In the genomic region with DNA sequence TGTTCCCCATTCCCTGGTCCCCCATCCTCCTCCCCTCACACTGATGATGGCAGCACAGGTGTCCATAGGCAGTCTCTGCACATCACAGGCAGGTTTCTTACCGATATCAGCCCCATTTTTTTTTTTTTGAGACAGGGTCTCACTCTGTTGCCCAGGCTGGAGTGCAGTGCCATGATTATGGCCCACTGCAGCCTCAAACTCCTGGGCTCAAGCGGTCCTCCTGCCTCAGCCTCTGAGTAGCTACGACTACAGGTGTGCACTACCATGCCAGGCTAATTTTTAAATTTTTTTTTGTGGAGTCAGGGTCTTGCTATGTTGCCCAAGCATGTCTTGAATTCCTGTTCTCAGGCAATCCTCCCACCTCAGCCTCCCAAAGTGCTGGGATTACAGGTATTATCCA, we compare ENCODE assay signal across 31 cellular contexts. TPM values are rescaled to one million over a fixed set of nuclear protein-coding genes. Genes with fewer than 3 reads are reported as not detected.
"Had no signal": no experiment of that assay in that cellular context is flagged by ENCODE, and none has a peak within 500 bp of the region (broad histone marks: within the 10 kb centered on the region; RNA-seq: fewer than 3 reads in every experiment).

No MANE protein-coding gene starts in this region.

- H3K4me3 Mint-ChIP-seq: activated CD4-positive, alpha-beta memory T cell treated with anti-CD3 and anti-CD28 coated beads for 36 hours; activated CD4-positive, alpha-beta T cell treated with anti-CD3 and anti-CD28 coated beads for 36 hours; activated CD4-positive, alpha-beta T cell treated with anti-CD3 and anti-CD28 coated beads, Interleukin-2, amount 10 ng/mL, durations not matched to agents 24 days and 14 days; activated CD8-positive, alpha-beta memory T cell treated with anti-CD3 and anti-CD28 coated beads, Interleukin-2, amount 10 ng/mL, durations not matched to agents 7 days and 5 days; activated CD8-positive, alpha-beta T cell treated with anti-CD3 and anti-CD28 coated beads, Interleukin-2, amount 10 ng/mL, durations not matched to agents 7 days and 5 days; activated naive CD4-positive, alpha-beta T cell treated with anti-CD3 and anti-CD28 coated beads, Interleukin-2, amount 10 ng/mL, durations not matched to agents 7 days and 5 days; activated naive CD8-positive, alpha-beta T cell treated with anti-CD3 and anti-CD28 coated beads, Interleukin-2, amount 10 ng/mL, durations not matched to agents 7 days and 5 days; activated T-cell treated with anti-CD3 and anti-CD28 coated beads, Interleukin-2, amount 50 U/mL, for 24 hours; activated T-cell treated with anti-CD3 and anti-CD28 coated beads, Interleukin-2, amount 50 U/mL, for 72 hours; central memory CD8-positive, alpha-beta T cell; dendritic cell treated with granulocyte-macrophage colony-stimulating factor and Interleukin-4, amounts not matched to agents 40 ng/mL and 50 ng/mL, for 4 days; effector memory CD8-positive, alpha-beta T cell had no signal

- H3K36me3 ChIP-seq: brain microvascular endothelial cell, esophagus muscularis mucosa, gastroesophageal sphincter had no signal

- H3K4me1 ChIP-seq: esophagus muscularis mucosa, foreskin keratinocyte, gastroesophageal sphincter had no signal

- H3K4me1 Mint-ChIP-seq: activated CD4-positive, alpha-beta T cell treated with anti-CD3 and anti-CD28 coated beads for 36 hours; activated CD4-positive, alpha-beta T cell treated with anti-CD3 and anti-CD28 coated beads, Interleukin-2, amount 10 ng/mL, durations not matched to agents 24 days and 14 days; activated CD8-positive, alpha-beta memory T cell treated with anti-CD3 and anti-CD28 coated beads, Interleukin-2, amount 10 ng/mL, durations not matched to agents 7 days and 5 days; activated naive CD4-positive, alpha-beta T cell treated with anti-CD3 and anti-CD28 coated beads, Interleukin-2, amount 10 ng/mL, durations not matched to agents 7 days and 5 days; activated naive CD8-positive, alpha-beta T cell treated with anti-CD3 and anti-CD28 coated beads, Interleukin-2, amount 10 ng/mL, durations not matched to agents 7 days and 5 days; central memory CD8-positive, alpha-beta T cell had no signal

- H3K27ac ChIP-seq: brain microvascular endothelial cell, coronary artery, esophagus muscularis mucosa, foreskin keratinocyte, gastroesophageal sphincter had no signal

- ATAC-seq: activated CD4-positive, alpha-beta T cell treated with anti-CD3 and anti-CD28 coated beads for 36 hours; activated CD8-positive, alpha-beta memory T cell treated with anti-CD3 and anti-CD28 coated beads, Interleukin-2, amount 10 ng/mL, durations not matched to agents 7 days and 5 days; activated CD8-positive, alpha-beta T cell treated with anti-CD3 and anti-CD28 coated beads, Interleukin-2, amount 10 ng/mL, durations not matched to agents 7 days and 5 days; activated naive CD4-positive, alpha-beta T cell treated with anti-CD3 and anti-CD28 coated beads, Interleukin-2, amount 50 U/mL, for 72 hours; activated T-cell treated with anti-CD3 and anti-CD28 coated beads, Interleukin-2, amount 50 U/mL, for 72 hours; effector memory CD8-positive, alpha-beta T cell; foreskin keratinocyte; gastroesophageal sphincter had no signal

- H3K36me3 Mint-ChIP-seq: activated CD4-positive, alpha-beta memory T cell treated with anti-CD3 and anti-CD28 coated beads for 36 hours; activated CD8-positive, alpha-beta memory T cell treated with anti-CD3 and anti-CD28 coated beads, Interleukin-2, amount 10 ng/mL, durations not matched to agents 7 days and 5 days; activated naive CD4-positive, alpha-beta T cell treated with anti-CD3 and anti-CD28 coated beads, Interleukin-2, amount 10 ng/mL, durations not matched to agents 7 days and 5 days; activated naive CD4-positive, alpha-beta T cell treated with anti-CD3 and anti-CD28 coated beads, Interleukin-2, amount 50 U/mL, for 72 hours; activated naive CD8-positive, alpha-beta T cell treated with anti-CD3 and anti-CD28 coated beads, Interleukin-2, amount 10 ng/mL, durations not matched to agents 7 days and 5 days had no signal

- H3K27me3 Mint-ChIP-seq: activated CD4-positive, alpha-beta T cell treated with anti-CD3 and anti-CD28 coated beads for 36 hours; activated CD4-positive, alpha-beta T cell treated with anti-CD3 and anti-CD28 coated beads, Interleukin-2, amount 10 ng/mL, durations not matched to agents 24 days and 14 days; activated CD8-positive, alpha-beta memory T cell treated with anti-CD3 and anti-CD28 coated beads, Interleukin-2, amount 10 ng/mL, durations not matched to agents 7 days and 5 days; activated naive CD8-positive, alpha-beta T cell treated with anti-CD3 and anti-CD28 coated beads, Interleukin-2, amount 10 ng/mL, durations not matched to agents 7 days and 5 days; dendritic cell treated with granulocyte-macrophage colony-stimulating factor and Interleukin-4, amounts not matched to agents 40 ng/mL and 50 ng/mL, for 4 days had no signal

- H3K9me3 ChIP-seq: esophagus muscularis mucosa, gastroesophageal sphincter had no signal

- H3K27ac Mint-ChIP-seq: activated CD4-positive, alpha-beta memory T cell treated with anti-CD3 and anti-CD28 coated beads for 36 hours; activated CD4-positive, alpha-beta T cell treated with anti-CD3 and anti-CD28 coated beads for 36 hours; activated CD4-positive, alpha-beta T cell treated with anti-CD3 and anti-CD28 coated beads, Interleukin-2, amount 10 ng/mL, durations not matched to agents 24 days and 14 days; activated CD8-positive, alpha-beta memory T cell treated with anti-CD3 and anti-CD28 coated beads, Interleukin-2, amount 10 ng/mL, durations not matched to agents 7 days and 5 days; activated CD8-positive, alpha-beta T cell treated with anti-CD3 and anti-CD28 coated beads, Interleukin-2, amount 10 ng/mL, durations not matched to agents 7 days and 5 days; activated naive CD4-positive, alpha-beta T cell treated with anti-CD3 and anti-CD28 coated beads, Interleukin-2, amount 10 ng/mL, durations not matched to agents 7 days and 5 days; activated naive CD8-positive, alpha-beta T cell treated with anti-CD3 and anti-CD28 coated beads, Interleukin-2, amount 10 ng/mL, durations not matched to agents 7 days and 5 days; activated T-cell treated with anti-CD3 and anti-CD28 coated beads, Interleukin-2, amount 50 U/mL, for 24 hours; activated T-cell treated with anti-CD3 and anti-CD28 coated beads, Interleukin-2, amount 50 U/mL, for 72 hours; dendritic cell treated with granulocyte-macrophage colony-stimulating factor and Interleukin-4, amounts not matched to agents 40 ng/mL and 50 ng/mL, for 4 days; effector memory CD8-positive, alpha-beta T cell had no signal

- H3K9me3 Mint-ChIP-seq: activated CD4-positive, alpha-beta memory T cell treated with anti-CD3 and anti-CD28 coated beads for 36 hours; activated CD4-positive, alpha-beta T cell treated with anti-CD3 and anti-CD28 coated beads, Interleukin-2, amount 10 ng/mL, durations not matched to agents 24 days and 14 days; activated naive CD4-positive, alpha-beta T cell treated with anti-CD3 and anti-CD28 coated beads, Interleukin-2, amount 10 ng/mL, durations not matched to agents 7 days and 5 days; activated naive CD4-positive, alpha-beta T cell treated with anti-CD3 and anti-CD28 coated beads, Interleukin-2, amount 50 U/mL, for 72 hours; activated naive CD8-positive, alpha-beta T cell treated with anti-CD3 and anti-CD28 coated beads, Interleukin-2, amount 10 ng/mL, durations not matched to agents 7 days and 5 days; activated T-cell treated with anti-CD3 and anti-CD28 coated beads, Interleukin-2, amount 50 U/mL, for 24 hours; activated T-cell treated with anti-CD3 and anti-CD28 coated beads, Interleukin-2, amount 50 U/mL, for 72 hours; central memory CD8-positive, alpha-beta T cell; dendritic cell treated with granulocyte-macrophage colony-stimulating factor and Interleukin-4, amounts not matched to agents 40 ng/mL and 50 ng/mL, for 4 days; effector memory CD8-positive, alpha-beta T cell had no signal

- DNase-seq: activated CD4-positive, alpha-beta memory T cell treated with anti-CD3 and anti-CD28 coated beads for 36 hours; activated CD4-positive, alpha-beta T cell treated with anti-CD3 and anti-CD28 coated beads for 36 hours; activated CD4-positive, alpha-beta T cell treated with anti-CD3 and anti-CD28 coated beads, Interleukin-2, amount 10 ng/mL, durations not matched to agents 24 days and 14 days; activated CD4-positive, CD25-positive, alpha-beta regulatory T cell; activated CD4-positive, CD25-positive, alpha-beta regulatory T cell treated with anti-CD3 and anti-CD28 coated beads, Interleukin-2, amount 50 U/mL, for 72 hours; activated CD8-positive, alpha-beta memory T cell treated with anti-CD3 and anti-CD28 coated beads, Interleukin-2, amount 10 ng/mL, durations not matched to agents 7 days and 5 days; activated CD8-positive, alpha-beta memory T cell treated with anti-CD3 and anti-CD28 coated beads, Interleukin-2, amount 50 U/mL, for 48 hours; activated CD8-positive, alpha-beta T cell treated with anti-CD3 and anti-CD28 coated beads, Interleukin-2, amount 10 ng/mL, durations not matched to agents 7 days and 5 days; activated gamma-delta T cell; activated naive CD4-positive, alpha-beta T cell; activated naive CD4-positive, alpha-beta T cell treated with anti-CD3 and anti-CD28 coated beads, Interleukin-2, amount 10 ng/mL, durations not matched to agents 7 days and 5 days; activated naive CD8-positive, alpha-beta T cell treated with anti-CD3 and anti-CD28 coated beads, Interleukin-2, amount 10 ng/mL, durations not matched to agents 7 days and 5 days; activated T-cell treated with anti-CD3 and anti-CD28 coated beads for 4 hours; activated T-cell treated with anti-CD3 and anti-CD28 coated beads, Interleukin-2, amount 50 U/mL, for 24 hours; activated T-cell treated with anti-CD3 and anti-CD28 coated beads, Interleukin-2, amount 50 U/mL, for 72 hours; amniotic stem cell; anterior cingulate cortex; brain microvascular endothelial cell; effector CD4-positive, alpha-beta T cell; effector memory CD8-positive, alpha-beta T cell; erythroblast; foreskin keratinocyte; T-helper 2 cell had no signal

- H3K4me3 ChIP-seq: coronary artery, esophagus muscularis mucosa, gastroesophageal sphincter had no signal

- H3K27me3 ChIP-seq: brain microvascular endothelial cell, esophagus muscularis mucosa, foreskin keratinocyte, gastroesophageal sphincter had no signal

RNA-seq across cellular contexts. Expression of gene PADI2, which starts 36.5 kb away (rescaled TPM):
- total RNA-seq: activated CD4-positive, alpha-beta memory T cell treated with anti-CD3 and anti-CD28 coated beads for 36 hours; activated CD8-positive, alpha-beta memory T cell treated with anti-CD3 and anti-CD28 coated beads for 36 hours; activated CD8-positive, alpha-beta T cell treated with anti-CD3 and anti-CD28 coated beads, Interleukin-2, amount 10 ng/mL, durations not matched to agents 7 days and 5 days; T-helper 1 cell treated with Interleukin-12 subunit alpha and Interleukin-12 subunit beta and Interleukin-4 antibody, amounts not matched to agents 30 ng/mL and 1 ng/mL, for 36 hours had no signal
